ENCODE assay signal across 10 cellular contexts in the genomic region with DNA sequence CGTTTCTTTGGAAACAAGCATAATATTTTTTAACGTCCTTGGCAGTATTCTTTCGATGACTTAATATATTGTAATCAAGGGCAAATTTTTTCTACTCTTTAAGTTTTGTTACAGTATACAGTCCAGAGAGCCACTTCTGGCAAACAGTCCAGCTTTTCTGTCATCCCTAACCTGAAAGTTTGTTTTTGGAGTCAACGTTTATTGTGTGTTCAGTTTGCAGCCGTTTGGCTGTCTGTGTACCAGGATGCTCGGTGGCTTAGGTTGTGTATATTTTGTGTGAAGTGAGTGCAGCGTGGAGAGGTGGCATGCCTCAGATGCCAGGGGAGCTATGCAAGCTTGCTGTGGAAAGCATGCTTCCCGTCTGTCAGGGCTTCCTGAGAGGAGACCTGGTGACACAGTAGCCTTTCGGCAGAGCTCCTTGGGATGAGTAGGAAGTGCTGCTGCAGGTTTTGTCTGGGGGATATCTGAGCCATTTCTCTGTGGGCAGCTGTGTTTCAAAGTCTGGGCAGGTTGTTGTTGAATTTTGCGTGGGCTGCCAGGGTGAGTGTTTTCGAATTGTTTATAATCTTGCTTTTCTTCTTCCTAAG. TPM values are rescaled to one million over a fixed set of nuclear protein-coding genes. Genes with fewer than 3 reads are reported as not detected.
DNase-seq lines count a peak whose midpoint lies in the region; ATAC-seq, FAIRE-seq and TF ChIP-seq lines count a peak whose summit lies in the region.
"Had no signal": no experiment of that assay in that cellular context is flagged by ENCODE, and none has a peak within 500 bp of the region (broad histone marks: within the 10 kb centered on the region; RNA-seq: fewer than 3 reads in every experiment).

No MANE protein-coding gene starts in this region.

- peaks cover 5% of the 10 kb centered on the region for H4K20me1 ChIP-seq in smooth muscle cell (ENCODE audit: low read depth)

- H3K9me3 Mint-ChIP-seq in activated T-helper 1 cell treated with anti-CD3 and anti-CD28 coated beads, Interleukin-12 subunit alpha, Interleukin-12 subunit beta, Interleukin-2, Interleukin-4 antibody, amounts not matched to agents 30 ng/mL and 10 ng/mL and 1 ng/mL, durations not matched to agents 14 hours and 24 hours and 36 hours, result no peaks in the 10 kb centered on the region
- H3K9me3 Mint-ChIP-seq: activated naive CD8-positive, alpha-beta T cell treated with anti-CD3 and anti-CD28 coated beads for 36 hours had no signal

- DNase-seq in H54 (ENCODE audit: insufficient read length, low spot score), result no peak
- DNase-seq in colonic mucosa, result no peak
- DNase-seq in islet precursor cell, result peak; percentile 84
- no peak for DNase-seq in smooth muscle cell (lab: John Stamatoyannopoulos, UW; ENCODE audit: unreplicated experiment)
- no peak for DNase-seq in activated T-helper 1 cell treated with anti-CD3 and anti-CD28 coated beads, Interleukin-12 subunit alpha, Interleukin-12 subunit beta, Interleukin-2, Interleukin-4 antibody, amounts not matched to agents 30 ng/mL and 10 ng/mL and 1 ng/mL, durations not matched to agents 14 hours and 24 hours and 36 hours (ENCODE audit: low spot score)
- no peak for DNase-seq in stimulated activated CD4-positive, alpha-beta T cell treated with anti-CD3 and anti-CD28 coated beads, Interleukin-4, amount 100 ng/mL, for 24 hours
- DNase-seq in NCI-H1417 (lab: John Stamatoyannopoulos, UW), result no peak
- DNase-seq: activated naive CD8-positive, alpha-beta T cell treated with anti-CD3 and anti-CD28 coated beads for 36 hours had no signal

- H2AFZ ChIP-seq in smooth muscle cell (ENCODE audit: low read depth), result no peak overlapping the region

- H3K4me1 ChIP-seq in colonic mucosa (no peaks in the 10 kb centered on the region), smooth muscle cell (ENCODE audit: low read depth) (peaks cover 17% of the 10 kb centered on the region)

- H3K79me2 ChIP-seq in smooth muscle cell (ENCODE audit: low read depth), result peaks cover 31% of the 10 kb centered on the region

- TF ChIP-seq POLR2A in H54 (IDR thresholded peaks at IDR 0.05; ENCODE audit: low read depth, low read length), result no peak

- no peak overlapping the region for H3K4me3 Mint-ChIP-seq in activated T-helper 1 cell treated with anti-CD3 and anti-CD28 coated beads, Interleukin-12 subunit alpha, Interleukin-12 subunit beta, Interleukin-2, Interleukin-4 antibody, amounts not matched to agents 30 ng/mL and 10 ng/mL and 1 ng/mL, durations not matched to agents 14 hours and 24 hours and 36 hours
- H3K4me3 Mint-ChIP-seq: activated naive CD8-positive, alpha-beta T cell treated with anti-CD3 and anti-CD28 coated beads for 36 hours had no signal

- peaks cover 5% of the 10 kb centered on the region for H3K36me3 Mint-ChIP-seq in activated T-helper 1 cell treated with anti-CD3 and anti-CD28 coated beads, Interleukin-12 subunit alpha, Interleukin-12 subunit beta, Interleukin-2, Interleukin-4 antibody, amounts not matched to agents 30 ng/mL and 10 ng/mL and 1 ng/mL, durations not matched to agents 14 hours and 24 hours and 36 hours (ENCODE audit: low read depth)
- H3K36me3 Mint-ChIP-seq: activated naive CD8-positive, alpha-beta T cell treated with anti-CD3 and anti-CD28 coated beads for 36 hours had no signal

- H3K9ac ChIP-seq in colonic mucosa (ENCODE audit: low read depth in 2 of 2, low read length in 2 of 2) (peak overlapping the region in 1 of 2 donors; percentile 23), smooth muscle cell (ENCODE audit: low read depth) (no peak overlapping the region)

- no peaks in the 10 kb centered on the region for H3K9me3 ChIP-seq in colonic mucosa
- no peaks in the 10 kb centered on the region for H3K9me3 ChIP-seq in smooth muscle cell (replicated peaks; ENCODE audit: low read depth)

- no peak for ATAC-seq in HG03520 (IDR thresholded peaks at IDR 0.05; ENCODE audit: unreplicated experiment)

- H3K4me1 Mint-ChIP-seq in activated T-helper 1 cell treated with anti-CD3 and anti-CD28 coated beads, Interleukin-12 subunit alpha, Interleukin-12 subunit beta, Interleukin-2, Interleukin-4 antibody, amounts not matched to agents 30 ng/mL and 10 ng/mL and 1 ng/mL, durations not matched to agents 14 hours and 24 hours and 36 hours (ENCODE audit: low read depth), result no peaks in the 10 kb centered on the region
- H3K4me1 Mint-ChIP-seq: activated naive CD8-positive, alpha-beta T cell treated with anti-CD3 and anti-CD28 coated beads for 36 hours had no signal

- WGBS in smooth muscle cell (ENCODE audit: low lambda C conversion rate), result 54% methylated on average over 11 of the region's 11 CpGs

- H3F3A ChIP-seq in smooth muscle cell (ENCODE audit: low read depth), result peaks cover 9% of the 10 kb centered on the region

- intact Hi-C loops in colonic mucosa (cut with DNase I), result loop anchor here (5.0 kb wide), 1 partner anchor 63 kb away; no protein-coding TSS in a partner anchor
- intact Hi-C loops in activated T-helper 1 cell treated with anti-CD3 and anti-CD28 coated beads, Interleukin-12 subunit alpha, Interleukin-12 subunit beta, Interleukin-2, Interleukin-4 antibody, amounts not matched to agents 30 ng/mL and 10 ng/mL and 1 ng/mL, durations not matched to agents 14 hours and 24 hours and 36 hours (cut with micrococcal nuclease), result loop anchor here (5.0 kb wide), 1 partner anchor 122 kb away; no protein-coding TSS in a partner anchor

- H3K27ac ChIP-seq in colonic mucosa (peak overlapping the region; percentile 25), smooth muscle cell (ENCODE audit: low read depth) (peak overlapping the region; percentile 37)

- H3K27me3 Mint-ChIP-seq in activated T-helper 1 cell treated with anti-CD3 and anti-CD28 coated beads, Interleukin-12 subunit alpha, Interleukin-12 subunit beta, Interleukin-2, Interleukin-4 antibody, amounts not matched to agents 30 ng/mL and 10 ng/mL and 1 ng/mL, durations not matched to agents 14 hours and 24 hours and 36 hours (ENCODE audit: insufficient read depth), result no peaks in the 10 kb centered on the region

- H3K4me3 ChIP-seq in colonic mucosa, result no peak overlapping the region
- no peak overlapping the region for H3K4me3 ChIP-seq in smooth muscle cell

- FAIRE-seq in H54 (lab: Jason Lieb, UNC), result peak; percentile 81
- FAIRE-seq: TTC549 had no signal

- no peak overlapping the region for H3K27ac Mint-ChIP-seq in activated T-helper 1 cell treated with anti-CD3 and anti-CD28 coated beads, Interleukin-12 subunit alpha, Interleukin-12 subunit beta, Interleukin-2, Interleukin-4 antibody, amounts not matched to agents 30 ng/mL and 10 ng/mL and 1 ng/mL, durations not matched to agents 14 hours and 24 hours and 36 hours
- H3K27ac Mint-ChIP-seq: activated naive CD8-positive, alpha-beta T cell treated with anti-CD3 and anti-CD28 coated beads for 36 hours had no signal

- TF ChIP-seq CTCF in colonic mucosa (IDR thresholded peaks at IDR 0.05) (no peak), smooth muscle cell (IDR thresholded peaks at IDR 0.05; ENCODE audit: borderline replicate concordance, insufficient read depth, poor library complexity, severe bottlenecking) (no peak)

- H3K36me3 ChIP-seq in colonic mucosa, result no peaks in the 10 kb centered on the region
- H3K36me3 ChIP-seq in smooth muscle cell (ENCODE audit: low read depth), result peaks cover 7% of the 10 kb centered on the region

- peak overlapping the region; percentile 28 for H3K4me2 ChIP-seq in smooth muscle cell

- H3K27me3 ChIP-seq in colonic mucosa (no peaks in the 10 kb centered on the region), smooth muscle cell (ENCODE audit: low read depth) (no peaks in the 10 kb centered on the region)

RNA-seq across cellular contexts. Expression of a gene that starts 14.7 kb away (rescaled TPM):
- 10 to 100 TPM; 22.6 to 38.9 TPM for total RNA-seq in colonic mucosa
- 29.2 and 35.1 TPM in 2 replicates for total RNA-seq in smooth muscle cell
- polyA plus RNA-seq in smooth muscle cell, result 20.8 and 25.8 TPM in 2 replicates
- 17.7 and 21.8 TPM in 2 replicates for total RNA-seq in activated T-helper 1 cell treated with anti-CD3 and anti-CD28 coated beads, Interleukin-12 subunit alpha, Interleukin-12 subunit beta, Interleukin-2, Interleukin-4 antibody, amounts not matched to agents 30 ng/mL and 10 ng/mL and 1 ng/mL, durations not matched to agents 14 hours and 24 hours and 36 hours
